In the genomic region with DNA sequence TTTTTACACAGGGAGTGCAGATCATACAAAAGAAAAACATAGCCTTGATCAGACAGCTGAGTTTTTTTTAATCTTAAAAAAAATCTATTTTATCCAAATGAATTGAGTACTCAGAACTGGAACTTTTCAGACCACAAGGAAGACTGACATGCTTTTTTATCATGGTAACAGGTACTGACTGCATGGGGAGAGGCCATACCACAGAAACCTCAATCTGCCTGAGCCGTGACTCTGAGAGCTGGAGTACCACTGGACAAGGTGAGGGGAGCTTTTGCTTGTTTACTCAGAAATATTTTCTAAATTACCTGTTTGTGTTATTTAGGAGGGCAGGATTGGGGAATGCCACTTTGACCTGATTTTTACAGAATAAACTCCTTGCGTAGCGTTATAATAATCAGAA, we compare ENCODE assay signal across 15 cellular contexts.
A peak's percentile ranks its signal among the peaks of the same experiment; 100 is the strongest.
DNase-seq lines count a peak whose midpoint lies in the region; ATAC-seq, FAIRE-seq and TF ChIP-seq lines count a peak whose summit lies in the region.
"Had no signal": no experiment of that assay in that cellular context is flagged by ENCODE, and none has a peak within 500 bp of the region (broad histone marks: within the 10 kb centered on the region; RNA-seq: fewer than 3 reads in every experiment).

No MANE protein-coding gene starts in this region.

- no peak for FAIRE-seq in pancreas (lab: Jason Lieb, UNC)

- no peak overlapping the region for H3K4me3 ChIP-seq in pancreas
- no peak overlapping the region for H3K4me3 ChIP-seq in mucosa of descending colon
- H3K4me3 ChIP-seq: gastroesophageal sphincter had no signal

- peaks cover 0 to 3% (median 0%) of the 10 kb centered on the region in 3 donors for H3K4me1 ChIP-seq in pancreas
- no peaks in the 10 kb centered on the region for H3K4me1 ChIP-seq in mucosa of descending colon (ENCODE audit: low read depth)
- H3K4me1 ChIP-seq: gastroesophageal sphincter had no signal

- H3K9me3 ChIP-seq in pancreas: no peaks in the 10 kb centered on the region
- H3K9me3 ChIP-seq in mucosa of descending colon: no peaks in the 10 kb centered on the region
- H3K9me3 ChIP-seq: gastroesophageal sphincter had no signal

- 82% methylated on average over 3 of the region's 3 CpGs for WGBS in pancreas, 2 donors

- no peak for ATAC-seq in natural killer cell
- ATAC-seq in natural killer cell treated with Interleukin-12 subunit alpha and Interleukin-12 subunit beta and Interleukin-15 and Interleukin-18, amount 100 ng/mL, for 72 hours: no peak
- peak; percentile 54 for ATAC-seq in HG02623 (IDR thresholded peaks at IDR 0.05; ENCODE audit: unreplicated experiment)
- ATAC-seq in HG03354 (IDR thresholded peaks at IDR 0.05; ENCODE audit: poor library complexity, severe bottlenecking, unreplicated experiment): peak; percentile 65
- ATAC-seq in pancreas: no peak
- ATAC-seq in mucosa of descending colon: no peak
- ATAC-seq: gastroesophageal sphincter had no signal

- peaks cover 13 to 18% of the 10 kb centered on the region in 2 donors for H3K27me3 Mint-ChIP-seq in natural killer cell (ENCODE audit: low read depth in 2 of 2)
- peaks cover 0 to 6% of the 10 kb centered on the region in 2 donors for H3K27me3 Mint-ChIP-seq in natural killer cell treated with Interleukin-12 subunit alpha and Interleukin-12 subunit beta and Interleukin-15 and Interleukin-18, amount 100 ng/mL, for 72 hours

- DNase-seq in natural killer cell (no peak), pancreas (no peak), cerebellar cortex (ENCODE audit: low spot score) (no peak), mucosa of descending colon (no peak)
- no peak for DNase-seq in natural killer cell treated with Interleukin-12 subunit alpha and Interleukin-12 subunit beta and Interleukin-15 and Interleukin-18, amount 100 ng/mL, for 72 hours (ENCODE audit: low spot score)
- DNase-seq in effector CD4-positive, alpha-beta T cell: no peak
- DNase-seq: 8988T; amniotic stem cell; DMS79 treated with DMSO at 0.1 percent for 48 hours; NCI-H187; stimulated activated CD4-positive, alpha-beta T cell treated with anti-CD3 and anti-CD28 coated beads, Interleukin-12 subunit alpha, Interleukin-12 subunit beta, amount 100 ng/mL, for 4 hours; T-helper 2 cell had no signal

- H3K36me3 Mint-ChIP-seq in natural killer cell: no peaks in the 10 kb centered on the region
- H3K36me3 Mint-ChIP-seq in natural killer cell treated with Interleukin-12 subunit alpha and Interleukin-12 subunit beta and Interleukin-15 and Interleukin-18, amount 100 ng/mL, for 72 hours: no peaks in the 10 kb centered on the region

- peaks cover 0 to 23% (median 11%) of the 10 kb centered on the region in 4 donors for H3K27me3 ChIP-seq in pancreas
- H3K27me3 ChIP-seq: gastroesophageal sphincter had no signal

- H3K36me3 ChIP-seq in pancreas (no peaks in the 10 kb centered on the region), mucosa of descending colon (ENCODE audit: low read depth) (no peaks in the 10 kb centered on the region)
- H3K36me3 ChIP-seq: gastroesophageal sphincter had no signal

- intact Hi-C loops in natural killer cell (cut with micrococcal nuclease) (loop anchor here (2.0 kb wide), 1 partner anchor 443 kb away; no protein-coding TSS in a partner anchor), pancreas (cut with DNase I) (no loop called here), mucosa of descending colon (cut with DNase I, micrococcal nuclease) (no loop called here)

- H3K4me1 Mint-ChIP-seq in natural killer cell: no peaks in the 10 kb centered on the region
- H3K4me1 Mint-ChIP-seq in natural killer cell treated with Interleukin-12 subunit alpha and Interleukin-12 subunit beta and Interleukin-15 and Interleukin-18, amount 100 ng/mL, for 72 hours (ENCODE audit: low read depth in 2 of 2): no peaks in the 10 kb centered on the region

- no peak overlapping the region for H3K27ac ChIP-seq in pancreas
- H3K27ac ChIP-seq: gastroesophageal sphincter had no signal

- no peak overlapping the region for H3K4me3 Mint-ChIP-seq in natural killer cell
- H3K4me3 Mint-ChIP-seq in natural killer cell treated with Interleukin-12 subunit alpha and Interleukin-12 subunit beta and Interleukin-15 and Interleukin-18, amount 100 ng/mL, for 72 hours: no peak overlapping the region

- TF ChIP-seq CTCF in natural killer cell (IDR thresholded peaks at IDR 0.05): peak; percentile 2
- TF ChIP-seq CTCF in pancreas (IDR thresholded peaks at IDR 0.05): no peak
- no peak for TF ChIP-seq CTCF in mucosa of descending colon (IDR thresholded peaks at IDR 0.05)

- H3K9me3 Mint-ChIP-seq in natural killer cell: no peaks in the 10 kb centered on the region
- H3K9me3 Mint-ChIP-seq in natural killer cell treated with Interleukin-12 subunit alpha and Interleukin-12 subunit beta and Interleukin-15 and Interleukin-18, amount 100 ng/mL, for 72 hours: no peaks in the 10 kb centered on the region

- no peak overlapping the region for H3K27ac Mint-ChIP-seq in natural killer cell
- H3K27ac Mint-ChIP-seq in natural killer cell treated with Interleukin-12 subunit alpha and Interleukin-12 subunit beta and Interleukin-15 and Interleukin-18, amount 100 ng/mL, for 72 hours: no peak overlapping the region

Comparison
In these comparisons a context has a peak if more than half of its experiments do, and no peak if none do; other contexts are left out.
1. ATAC-seq: peak in HG02623 (single experiment) and HG03354 (single experiment); none in natural killer cell (0 of 3), natural killer cell treated with Interleukin-12 subunit alpha and Interleukin-12 subunit beta and Interleukin-15 and Interleukin-18, amount 100 ng/mL, for 72 hours (0 of 2), pancreas (0 of 4) and mucosa of descending colon (single experiment).